ENCODE assay signal across 14 cellular contexts in the genomic region with DNA sequence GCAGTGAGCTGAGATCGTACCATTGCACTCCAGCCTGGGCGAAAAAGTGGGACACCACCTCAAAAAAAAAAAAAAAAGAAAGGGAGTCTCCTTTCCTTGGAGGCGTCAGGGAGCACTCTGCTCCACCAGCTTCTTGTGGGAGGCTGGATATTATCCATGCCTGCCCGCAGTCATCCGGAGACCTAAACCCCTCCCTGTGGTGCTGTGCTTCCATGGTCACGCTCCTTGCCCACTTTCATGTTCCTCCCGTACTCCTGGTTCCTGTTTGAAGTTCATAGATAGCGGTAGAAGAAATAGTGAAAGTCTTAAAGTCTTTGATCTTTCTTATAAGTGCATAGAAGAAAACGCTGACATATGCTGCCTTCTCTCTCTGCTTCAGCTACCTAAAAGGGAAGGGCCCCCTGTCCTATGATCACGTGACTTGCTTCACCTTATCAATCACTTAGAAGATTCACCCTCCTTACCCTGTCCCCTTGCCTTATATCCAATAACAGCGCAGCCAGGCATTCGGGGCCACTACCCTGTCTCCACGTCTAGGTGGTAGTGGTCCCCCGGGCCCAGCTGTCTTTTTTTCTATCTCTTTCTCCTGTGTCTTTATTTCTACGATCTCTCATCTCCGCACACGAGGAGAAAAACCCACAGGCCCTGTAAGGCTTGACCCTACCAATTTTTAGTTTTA. TPM values are rescaled to one million over a fixed set of nuclear protein-coding genes. Genes with fewer than 3 reads are reported as not detected.
"Had no signal": no experiment of that assay in that cellular context is flagged by ENCODE, and none has a peak within 500 bp of the region (broad histone marks: within the 10 kb centered on the region; RNA-seq: fewer than 3 reads in every experiment).

No MANE protein-coding gene starts in this region.

RNA-seq across cellular contexts. Expression of a gene that starts 45.4 kb away (rescaled TPM):
- total RNA-seq: breast epithelium; esophagus muscularis mucosa; foreskin keratinocyte; heart left ventricle; kidney epithelial cell; left ventricle myocardium superior; lung microvascular endothelial cell; omental fat pad; pulmonary artery endothelial cell; right lobe of liver; T-helper 1 cell treated with Interleukin-12 subunit alpha and Interleukin-12 subunit beta and Interleukin-4 antibody, amounts not matched to agents 30 ng/mL and 1 ng/mL, for 36 hours; ureter; WTC11 had no signal
- polyA plus RNA-seq: foreskin keratinocyte, heart left ventricle, immature natural killer cell had no signal
